Comparison of ENCODE assay signal across 10 cellular contexts in the genomic region with DNA sequence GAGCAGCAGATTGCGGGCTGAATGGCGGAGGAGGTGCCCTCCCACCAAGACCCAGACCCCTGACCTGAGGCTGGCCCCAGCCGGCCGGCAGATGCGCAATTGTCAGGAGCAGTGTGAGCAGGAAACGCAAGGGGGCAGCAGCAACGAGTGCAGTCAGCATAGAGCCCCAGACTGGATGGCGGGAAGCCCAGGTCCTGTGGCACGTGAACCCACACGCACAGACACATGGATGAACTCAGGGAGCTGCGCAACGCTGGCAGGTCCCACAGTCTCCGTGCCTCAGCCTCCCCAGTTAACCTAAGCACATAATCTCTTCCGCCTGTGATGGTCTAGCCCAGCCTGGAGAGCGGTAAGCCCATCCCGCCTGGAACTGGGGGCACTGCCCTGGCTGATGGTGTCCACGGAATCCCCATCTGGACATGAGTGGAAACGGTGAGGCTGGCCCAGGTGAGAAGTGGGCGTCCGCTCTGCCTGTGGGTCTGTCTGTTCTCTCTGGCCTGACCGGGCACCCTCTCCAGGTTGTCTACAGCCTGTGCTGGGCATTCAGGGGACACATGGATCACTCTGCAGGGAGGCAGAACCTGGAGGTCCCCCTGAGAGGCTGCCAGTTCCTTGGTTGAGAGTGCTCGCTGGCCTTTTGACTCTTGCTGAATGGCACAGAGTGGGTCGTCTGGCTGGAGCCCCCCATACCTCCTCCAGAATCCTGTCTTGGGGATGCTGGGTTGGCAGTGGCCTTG. TPM values are rescaled to one million over a fixed set of nuclear protein-coding genes. Genes with fewer than 3 reads are reported as not detected.
DNase-seq lines count a peak whose midpoint lies in the region; ATAC-seq and TF ChIP-seq lines count a peak whose summit lies in the region.
"Had no signal": no experiment of that assay in that cellular context is flagged by ENCODE, and none has a peak within 500 bp of the region (broad histone marks: within the 10 kb centered on the region; RNA-seq: fewer than 3 reads in every experiment).

No MANE protein-coding gene starts in this region.

- DNase-seq in GM23338 (ENCODE audit: low spot score) (peak; percentile 93), RPMI7951 (ENCODE audit: low read depth) (peak; percentile 48), heart left ventricle (peak in 3 of 5 donors; percentile 58 to 79 (median 59)), retinal pigment epithelial cell (ENCODE audit: low read depth) (no peak)
- DNase-seq in activated naive CD8-positive, alpha-beta T cell treated with anti-CD3 and anti-CD28 coated beads for 36 hours: peak; percentile 59

- no peak for TF ChIP-seq CTCF in C4-2B (conservative IDR thresholded peaks at IDR 0.05)
- peak; percentile 57 to 94 for TF ChIP-seq CTCF in GM23338 (conservative IDR thresholded peaks at IDR 0.05; ENCODE audit: low read depth in 2 of 2)
- peak in 11 of 12 donors; percentile 35 to 69 (median 51) for TF ChIP-seq CTCF in heart left ventricle (IDR thresholded peaks at IDR 0.05)
- peak; percentile 80 for TF ChIP-seq CTCF in retinal pigment epithelial cell (conservative IDR thresholded peaks at IDR 0.05; ENCODE audit: low read depth, low read length)

- peaks cover 0 to 6% (median 0%) of the 10 kb centered on the region in 12 donors for H3K9me3 ChIP-seq in heart left ventricle

- peaks cover 13% of the 10 kb centered on the region for H3K27me3 Mint-ChIP-seq in GM23338 (ENCODE audit: insufficient read depth, low read depth, poor library complexity)
- no peaks in the 10 kb centered on the region for H3K27me3 Mint-ChIP-seq in activated naive CD8-positive, alpha-beta T cell treated with anti-CD3 and anti-CD28 coated beads for 36 hours

- H3K36me3 Mint-ChIP-seq in GM23338 (ENCODE audit: low read depth): no peaks in the 10 kb centered on the region; the same call in 2 of the 3 replicates
- no peaks in the 10 kb centered on the region for H3K36me3 Mint-ChIP-seq in activated naive CD8-positive, alpha-beta T cell treated with anti-CD3 and anti-CD28 coated beads for 36 hours

- H3K27ac Mint-ChIP-seq in GM23338: no peak overlapping the region
- no peak overlapping the region for H3K27ac Mint-ChIP-seq in activated naive CD8-positive, alpha-beta T cell treated with anti-CD3 and anti-CD28 coated beads for 36 hours

- H3K4me3 ChIP-seq in GM23338 (no peak overlapping the region), heart left ventricle (no peak overlapping the region), retinal pigment epithelial cell (ENCODE audit: low read length) (no peak overlapping the region)

- H2AFZ ChIP-seq in GM23338: peak overlapping the region; percentile 87; the same call in 1 of the 2 replicates

- peaks cover 8% of the 10 kb centered on the region for H3K27me3 ChIP-seq in GM23338 (ENCODE audit: insufficient read depth)
- peaks cover 0 to 21% (median 7%) of the 10 kb centered on the region in 9 donors for H3K27me3 ChIP-seq in heart left ventricle

- 21 to 50% (median 45%) methylated on average over 15 to 23 of the region's 23 CpGs for whole genome bisulfite sequencing in heart left ventricle, 4 donors

- H3K36me3 ChIP-seq in GM23338 (ENCODE audit: insufficient read depth) (no peaks in the 10 kb centered on the region), heart left ventricle (no peaks in the 10 kb centered on the region)

- H3F3A ChIP-seq in GM23338 (replicated peaks; ENCODE audit: low read depth): no peaks in the 10 kb centered on the region

- peak overlapping the region; percentile 90 for H3K27ac ChIP-seq in C4-2B
- H3K27ac ChIP-seq in GM23338 (ENCODE audit: low read depth): no peak overlapping the region
- no peak overlapping the region for H3K27ac ChIP-seq in heart left ventricle

- H3K79me2 ChIP-seq in GM23338 (replicated peaks; ENCODE audit: insufficient read depth): no peaks in the 10 kb centered on the region

- no peaks in the 10 kb centered on the region for H3K4me1 ChIP-seq in GM23338 (ENCODE audit: insufficient read depth)
- H3K4me1 ChIP-seq in heart left ventricle: no peaks in the 10 kb centered on the region

- no peak overlapping the region for H3K4me3 Mint-ChIP-seq in GM23338
- H3K4me3 Mint-ChIP-seq in activated naive CD8-positive, alpha-beta T cell treated with anti-CD3 and anti-CD28 coated beads for 36 hours: no peak overlapping the region

- no peaks in the 10 kb centered on the region for H4K20me1 ChIP-seq in GM23338 (replicated peaks; ENCODE audit: insufficient read depth)

- H3K9me2 ChIP-seq in GM23338 (ENCODE audit: insufficient read depth): no peaks in the 10 kb centered on the region

- intact Hi-C loops in heart left ventricle (cut with DNase I): no loop called here

- no peak overlapping the region for H3K4me2 ChIP-seq in GM23338

- TF ChIP-seq POLR2A in heart left ventricle (IDR thresholded peaks at IDR 0.05): no peak

- ATAC-seq in GM23338: peak; percentile 94
- peak; percentile 30 to 80 (median 58) for ATAC-seq in heart left ventricle
- no peak for ATAC-seq in HG02588 (IDR thresholded peaks at IDR 0.05; ENCODE audit: unreplicated experiment)
- no peak for ATAC-seq in GM18511 (IDR thresholded peaks at IDR 0.05; ENCODE audit: unreplicated experiment)

- H3K4me1 Mint-ChIP-seq in GM23338: peaks cover 3% of the 10 kb centered on the region; the same call in 1 of the 3 replicates
- peaks cover 6% of the 10 kb centered on the region for H3K4me1 Mint-ChIP-seq in activated naive CD8-positive, alpha-beta T cell treated with anti-CD3 and anti-CD28 coated beads for 36 hours

- H3K9me3 Mint-ChIP-seq in GM23338: no peaks in the 10 kb centered on the region
- no peaks in the 10 kb centered on the region for H3K9me3 Mint-ChIP-seq in activated naive CD8-positive, alpha-beta T cell treated with anti-CD3 and anti-CD28 coated beads for 36 hours

TF ChIP-seq in GM23338, 12 proteins besides CTCF, POLR2A, EP300 and RAD21:
- peak; percentile 46; the same call in 1 of the 2 replicates for TF ChIP-seq CREB1 (CRISPR knock-in tag; IDR thresholded peaks at IDR 0.05; ENCODE audit: low read depth)
- TF ChIP-seq EZH2phosphoT487 (IDR thresholded peaks at IDR 0.05; ENCODE audit: unreplicated experiment): no peak

RNA-seq across cellular contexts. Expression of a gene that starts 0.6 kb away (rescaled TPM):
- total RNA-seq in GM23338 (2014; rRNA removed; shearing (Covaris generic)): 0.10 TPM in 1 of 2 replicates, not detected in the other
- polyA plus RNA-seq in GM23338 (2016; fragmentation: Nextera tagmentation; extraction: Ambion mirVana) (not detected in 2 replicates), heart left ventricle (under 1 TPM in 1 of 2 donors, not detected in 1; 0.11 TPM)
- not detected in 2 replicates for total RNA-seq in RPMI7951 (2014; rRNA removed; shearing (Covaris generic))
- total RNA-seq in activated naive CD8-positive, alpha-beta T cell treated with anti-CD3 and anti-CD28 coated beads for 36 hours: not detected
- under 1 TPM in 1 of 9 donors, not detected in 8; 0.30 TPM for total RNA-seq in heart left ventricle
- total RNA-seq: HT1080, pulmonary artery endothelial cell had no signal

RNA-seq across cellular contexts. Expression of a gene that starts 10.3 kb away (rescaled TPM):
- 0.31 and 0.87 TPM in 2 replicates for total RNA-seq in GM23338 (2014; rRNA removed; shearing (Covaris generic))
- polyA plus RNA-seq in GM23338 (2016; fragmentation: Nextera tagmentation; extraction: Ambion mirVana): not detected in 2 replicates
- 0.96 TPM in 1 of 2 replicates, not detected in the other for total RNA-seq in RPMI7951 (2014; rRNA removed; shearing (Covaris generic))
- under 1 TPM; 0.27 to 0.70 TPM for total RNA-seq in activated naive CD8-positive, alpha-beta T cell treated with anti-CD3 and anti-CD28 coated beads for 36 hours
- total RNA-seq in heart left ventricle: not detected
- polyA plus RNA-seq in heart left ventricle: not detected
- total RNA-seq: HT1080, pulmonary artery endothelial cell had no signal

RNA-seq across cellular contexts. Expression of a gene that starts 10.5 kb away (rescaled TPM):
- 5.0 and 6.6 TPM in 2 replicates for total RNA-seq in GM23338 (2014; rRNA removed; shearing (Covaris generic))
- polyA plus RNA-seq in GM23338 (2016; fragmentation: Nextera tagmentation; extraction: Ambion mirVana): 15.1 and 16.4 TPM in 2 replicates
- total RNA-seq in RPMI7951 (2014; rRNA removed; shearing (Covaris generic)): 7.2 and 11.6 TPM in 2 replicates
- total RNA-seq in activated naive CD8-positive, alpha-beta T cell treated with anti-CD3 and anti-CD28 coated beads for 36 hours: 10 to 100 TPM; 30.2 to 31.0 TPM
- total RNA-seq in heart left ventricle: 10 to 100 TPM; 35.6 to 85.1 (median 49.3) TPM
- 100 to 1,000 TPM in 1 of 2 donors, 10 to 100 TPM in 1; 29.1 to 110 TPM for polyA plus RNA-seq in heart left ventricle

RNA-seq across cellular contexts. Expression of a gene that starts 33.5 kb away (rescaled TPM):
- total RNA-seq in GM23338 (2014; rRNA removed; shearing (Covaris generic)): 202 and 241 TPM in 2 replicates
- polyA plus RNA-seq in GM23338 (2016; fragmentation: Nextera tagmentation; extraction: Ambion mirVana) (98.6 and 104 TPM in 2 replicates), heart left ventricle (100 to 1,000 TPM; 342 to 401 TPM)
- total RNA-seq in RPMI7951 (2014; rRNA removed; shearing (Covaris generic)): 203 and 251 TPM in 2 replicates
- 100 to 1,000 TPM; 317 to 321 TPM for total RNA-seq in activated naive CD8-positive, alpha-beta T cell treated with anti-CD3 and anti-CD28 coated beads for 36 hours
- total RNA-seq in heart left ventricle: 100 to 1,000 TPM; 340 to 897 (median 583) TPM

RNA-seq across cellular contexts. Expression of a gene that starts 34.2 kb away (rescaled TPM):
- total RNA-seq in GM23338 (2014; rRNA removed; shearing (Covaris generic)): not detected in 2 replicates
- polyA plus RNA-seq in GM23338 (2016; fragmentation: Nextera tagmentation; extraction: Ambion mirVana): not detected in 2 replicates
- not detected in 2 replicates for total RNA-seq in RPMI7951 (2014; rRNA removed; shearing (Covaris generic))
- not detected for total RNA-seq in activated naive CD8-positive, alpha-beta T cell treated with anti-CD3 and anti-CD28 coated beads for 36 hours
- total RNA-seq in heart left ventricle: not detected
- polyA plus RNA-seq in heart left ventricle: not detected
- total RNA-seq: HT1080, pulmonary artery endothelial cell had no signal

Comparison
In these comparisons a context has a peak if more than half of its experiments do, and no peak if none do; other contexts are left out.
1. ATAC-seq: peak in GM23338 (single experiment) and heart left ventricle (4 of 4); none in HG02588 (single experiment) and GM18511 (single experiment).